In the genomic region with DNA sequence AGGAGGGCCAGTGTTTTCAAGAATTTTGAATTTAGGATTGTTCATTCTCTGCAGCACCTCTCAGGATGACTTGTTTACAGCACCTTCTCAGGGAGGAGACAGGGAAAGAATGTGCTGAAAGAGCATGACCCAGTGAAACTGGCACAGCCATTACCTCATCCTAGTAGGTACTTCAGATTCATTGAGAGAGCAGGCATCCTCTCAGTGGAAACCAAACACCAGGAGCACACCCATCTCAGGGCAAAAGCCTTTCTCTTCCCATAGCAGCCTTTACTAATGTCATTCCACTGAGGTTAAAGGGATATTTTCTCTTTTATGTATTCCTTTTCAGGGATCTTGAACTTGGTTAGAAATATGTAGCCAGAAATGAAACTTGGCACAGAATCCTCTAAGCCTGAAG, we compare ENCODE assay signal across 1 cellular context.
TF ChIP-seq lines count a peak whose summit lies in the region.

No MANE protein-coding gene starts in this region.

TF ChIP-seq in HEK293, 187 proteins besides CTCF, POLR2A, EP300 and RAD21 (continued from another document):
- TF ChIP-seq ZXDB (tag by site-specific recombination; IDR thresholded peaks at IDR 0.05) (no peak), GLI2 (tag by site-specific recombination; IDR thresholded peaks at IDR 0.05; ENCODE audit: borderline replicate concordance, low read depth) (no peak), ZNF19 (tag by site-specific recombination; IDR thresholded peaks at IDR 0.05; ENCODE audit: low read depth) (no peak), ELK4 (IDR thresholded peaks at IDR 0.05; ENCODE audit: borderline replicate concordance, low read depth, low read length) (no peak), ZNF664 (tag by site-specific recombination; IDR thresholded peaks at IDR 0.05) (no peak), TCF7L2 (IDR thresholded peaks at IDR 0.05; ENCODE audit: borderline replicate concordance, low read depth, low read length) (no peak), SALL2 (tag by site-specific recombination; IDR thresholded peaks at IDR 0.05; ENCODE audit: borderline replicate concordance) (no peak), ZNF221 (tag by site-specific recombination; IDR thresholded peaks at IDR 0.05; ENCODE audit: borderline replicate concordance) (no peak), ZBTB8A (tag by site-specific recombination; IDR thresholded peaks at IDR 0.05) (no peak), ZNF514 (tag by site-specific recombination; IDR thresholded peaks at IDR 0.05) (no peak), ZBTB48 (tag by site-specific recombination; IDR thresholded peaks at IDR 0.05) (no peak), MEIS1 (CRISPR knock-in tag; IDR thresholded peaks at IDR 0.05; ENCODE audit: borderline replicate concordance) (no peak), SP7 (tag by site-specific recombination; IDR thresholded peaks at IDR 0.05) (no peak)
- TF ChIP-seq, protein P1, sequence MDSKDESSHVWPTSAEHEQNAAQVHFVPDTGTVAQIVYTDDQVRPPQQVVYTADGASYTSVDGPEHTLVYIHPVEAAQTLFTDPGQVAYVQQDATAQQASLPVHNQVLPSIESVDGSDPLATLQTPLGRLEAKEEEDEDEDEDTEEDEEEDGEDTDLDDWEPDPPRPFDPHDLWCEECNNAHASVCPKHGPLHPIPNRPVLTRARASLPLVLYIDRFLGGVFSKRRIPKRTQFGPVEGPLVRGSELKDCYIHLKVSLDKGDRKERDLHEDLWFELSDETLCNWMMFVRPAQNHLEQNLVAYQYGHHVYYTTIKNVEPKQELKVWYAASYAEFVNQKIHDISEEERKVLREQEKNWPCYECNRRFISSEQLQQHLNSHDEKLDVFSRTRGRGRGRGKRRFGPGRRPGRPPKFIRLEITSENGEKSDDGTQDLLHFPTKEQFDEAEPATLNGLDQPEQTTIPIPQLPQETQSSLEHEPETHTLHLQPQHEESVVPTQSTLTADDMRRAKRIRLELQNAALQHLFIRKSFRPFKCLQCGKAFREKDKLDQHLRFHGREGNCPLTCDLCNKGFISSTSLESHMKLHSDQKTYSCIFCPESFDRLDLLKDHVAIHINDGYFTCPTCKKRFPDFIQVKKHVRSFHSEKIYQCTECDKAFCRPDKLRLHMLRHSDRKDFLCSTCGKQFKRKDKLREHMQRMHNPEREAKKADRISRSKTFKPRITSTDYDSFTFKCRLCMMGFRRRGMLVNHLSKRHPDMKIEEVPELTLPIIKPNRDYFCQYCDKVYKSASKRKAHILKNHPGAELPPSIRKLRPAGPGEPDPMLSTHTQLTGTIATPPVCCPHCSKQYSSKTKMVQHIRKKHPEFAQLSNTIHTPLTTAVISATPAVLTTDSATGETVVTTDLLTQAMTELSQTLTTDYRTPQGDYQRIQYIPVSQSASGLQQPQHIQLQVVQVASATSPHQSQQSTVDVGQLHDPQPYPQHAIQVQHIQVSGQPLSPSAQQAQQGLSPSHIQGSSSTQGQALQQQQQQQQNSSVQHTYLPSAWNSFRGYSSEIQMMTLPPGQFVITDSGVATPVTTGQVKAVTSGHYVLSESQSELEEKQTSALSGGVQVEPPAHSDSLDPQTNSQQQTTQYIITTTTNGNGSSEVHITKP (tag by site-specific recombination; IDR thresholded peaks at IDR 0.05) = peak; percentile 40; the same call in 1 of the 2 replicates
- TF ChIP-seq, protein P2, sequence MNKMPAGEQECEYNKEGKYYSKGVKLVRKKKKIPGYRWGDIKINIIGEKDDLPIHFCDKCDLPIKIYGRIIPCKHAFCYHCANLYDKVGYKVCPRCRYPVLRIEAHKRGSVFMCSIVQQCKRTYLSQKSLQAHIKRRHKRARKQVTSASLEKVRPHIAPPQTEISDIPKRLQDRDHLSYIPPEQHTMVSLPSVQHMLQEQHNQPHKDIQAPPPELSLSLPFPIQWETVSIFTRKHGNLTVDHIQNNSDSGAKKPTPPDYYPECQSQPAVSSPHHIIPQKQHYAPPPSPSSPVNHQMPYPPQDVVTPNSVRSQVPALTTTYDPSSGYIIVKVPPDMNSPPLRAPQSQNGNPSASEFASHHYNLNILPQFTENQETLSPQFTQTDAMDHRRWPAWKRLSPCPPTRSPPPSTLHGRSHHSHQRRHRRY (tag by site-specific recombination; IDR thresholded peaks at IDR 0.05) = no peak
